In genomic region chr1:27416387-27417111, GRCh38 we compare ENCODE assay signal across 8 cellular contexts. TPM values are rescaled to one million over a fixed set of nuclear protein-coding genes. Genes with fewer than 3 reads are reported as not detected.
DNase-seq lines count a peak whose midpoint lies in the region; ATAC-seq and TF ChIP-seq lines count a peak whose summit lies in the region.

No MANE protein-coding gene starts in this region.

- no peaks in the 10 kb centered on the region for H3K27me3 Mint-ChIP-seq in activated CD8-positive, alpha-beta memory T cell treated with anti-CD3 and anti-CD28 coated beads, Interleukin-2, amount 10 ng/mL, durations not matched to agents 7 days and 5 days

- TF ChIP-seq CTCF in MM.1S (IDR thresholded peaks at IDR 0.05; ENCODE audit: low read length), result peak; percentile 84
- peak; percentile 78 for TF ChIP-seq CTCF in cardiac fibroblast (IDR thresholded peaks at IDR 0.05; ENCODE audit: low read depth, low read length)
- peak; percentile 63 for TF ChIP-seq CTCF in lower lobe of right lung (IDR thresholded peaks at IDR 0.05)

- peaks cover 40% of the 10 kb centered on the region for H3K79me2 ChIP-seq in MM.1S (ENCODE audit: low read length)

- CTCF ChIA-PET in activated CD8-positive, alpha-beta memory T cell treated with anti-CD3 and anti-CD28 coated beads, Interleukin-2, amount 10 ng/mL, durations not matched to agents 7 days and 5 days (lab: Charles Lee), result interaction anchor here (0.7 to 2.5 kb wide), 30 partner anchors 9 to 357 kb away, joined by 3 to 10 read pairs (median 4); partner anchors contain the start of genes AHDC1, STX12 and WASF2

- no peak overlapping the region for H3K4me2 ChIP-seq in MM.1S (ENCODE audit: low read depth, low read length)

- no peak overlapping the region for H3K4me3 Mint-ChIP-seq in activated CD8-positive, alpha-beta memory T cell treated with anti-CD3 and anti-CD28 coated beads, Interleukin-2, amount 10 ng/mL, durations not matched to agents 7 days and 5 days

- H3K27ac Mint-ChIP-seq in activated CD8-positive, alpha-beta memory T cell treated with anti-CD3 and anti-CD28 coated beads, Interleukin-2, amount 10 ng/mL, durations not matched to agents 7 days and 5 days, result peak overlapping the region; percentile 44

- no peak overlapping the region for H2AFZ ChIP-seq in MM.1S (ENCODE audit: low read length)

- H3K36me3 ChIP-seq in MM.1S (replicated peaks; ENCODE audit: insufficient read depth, low read length), result no peaks in the 10 kb centered on the region; the same call in 1 of the 2 replicates
- peaks cover 76% of the 10 kb centered on the region for H3K36me3 ChIP-seq in lower lobe of right lung

- intact Hi-C loops in lower lobe of right lung (cut with DNase I), result no loop called here

- no peaks in the 10 kb centered on the region for H4K20me1 ChIP-seq in MM.1S (ENCODE audit: insufficient read depth, low read length)

- DNase-seq in activated CD8-positive, alpha-beta memory T cell treated with anti-CD3 and anti-CD28 coated beads, Interleukin-2, amount 10 ng/mL, durations not matched to agents 7 days and 5 days, result peak; percentile 78
- DNase-seq in activated CD8-positive, alpha-beta memory T cell treated with anti-CD3 and anti-CD28 coated beads for 24 hours, result no peak
- peak; percentile 74 for DNase-seq in MM.1S
- peak in 3 of 5 donors; percentile 25 to 71 (median 50) for DNase-seq in T-helper 1 cell
- peak; percentile 82 for DNase-seq in cardiac fibroblast (ENCODE audit: low read depth in 2 of 2)
- DNase-seq in lower lobe of right lung, result no peak
- peak in 21 of 49 donors; percentile 14 to 64 (median 28) for DNase-seq in substantia nigra (lab: John Stamatoyannopoulos, UW)
- DNase-seq in T-helper 9 cell, result no peak

- H3K27ac ChIP-seq in MM.1S (ENCODE audit: low read length) (no peak overlapping the region), lower lobe of right lung (no peak overlapping the region), substantia nigra (ENCODE audit: low read depth, low read length, poor library complexity, severe bottlenecking) (peak overlapping the region; percentile 19)

- H3K27me3 ChIP-seq in MM.1S (replicated peaks; ENCODE audit: insufficient read depth, low read length), result no peaks in the 10 kb centered on the region
- no peaks in the 10 kb centered on the region for H3K27me3 ChIP-seq in lower lobe of right lung (ENCODE audit: low read depth)

- H3K4me1 Mint-ChIP-seq in activated CD8-positive, alpha-beta memory T cell treated with anti-CD3 and anti-CD28 coated beads, Interleukin-2, amount 10 ng/mL, durations not matched to agents 7 days and 5 days, result peaks cover 43% of the 10 kb centered on the region

- no peaks in the 10 kb centered on the region for H3K9me3 Mint-ChIP-seq in activated CD8-positive, alpha-beta memory T cell treated with anti-CD3 and anti-CD28 coated beads, Interleukin-2, amount 10 ng/mL, durations not matched to agents 7 days and 5 days (ENCODE audit: low read depth)

- ATAC-seq in activated CD8-positive, alpha-beta memory T cell treated with anti-CD3 and anti-CD28 coated beads, Interleukin-2, amount 10 ng/mL, durations not matched to agents 7 days and 5 days, result peak; percentile 57
- ATAC-seq in lower lobe of right lung, result peak; percentile 46 to 63

- peaks cover 49% of the 10 kb centered on the region for H3K36me3 Mint-ChIP-seq in activated CD8-positive, alpha-beta memory T cell treated with anti-CD3 and anti-CD28 coated beads, Interleukin-2, amount 10 ng/mL, durations not matched to agents 7 days and 5 days

- H3F3A ChIP-seq in MM.1S (ENCODE audit: insufficient read depth, low read length), result 0 out of 2 replicates have a peak, but pooled peaks cover 9% of the 10 kb centered on the region

- H3K4me3 ChIP-seq in MM.1S (ENCODE audit: low read length) (no peak overlapping the region), cardiac fibroblast (replicated peaks in 1 of 2; ENCODE audit: low read depth in 2 of 2, low read length in 2 of 2) (no peak overlapping the region), lower lobe of right lung (no peak overlapping the region)

- H3K4me1 ChIP-seq in MM.1S (ENCODE audit: low read length) (peaks cover 21% of the 10 kb centered on the region), lower lobe of right lung (peaks cover 58% of the 10 kb centered on the region)

- no peak overlapping the region for H3K9ac ChIP-seq in MM.1S (ENCODE audit: low read length)

- no peaks in the 10 kb centered on the region for H3K9me2 ChIP-seq in MM.1S (replicated peaks; ENCODE audit: insufficient read depth, low read length)

- H3K9me3 ChIP-seq in MM.1S (replicated peaks; ENCODE audit: insufficient read depth, low read length), result no peaks in the 10 kb centered on the region
- no peaks in the 10 kb centered on the region for H3K9me3 ChIP-seq in lower lobe of right lung

RNA-seq across cellular contexts. Expression of gene GPR3, which starts 24.1 kb away (rescaled TPM):
- under 1 TPM; 0.44 to 0.49 TPM for total RNA-seq in activated CD8-positive, alpha-beta memory T cell treated with anti-CD3 and anti-CD28 coated beads, Interleukin-2, amount 10 ng/mL, durations not matched to agents 7 days and 5 days
- 0.18 TPM for total RNA-seq in lower lobe of right lung

RNA-seq across cellular contexts. Expression of gene CD164L2, which starts 33.4 kb away (rescaled TPM):
- total RNA-seq in activated CD8-positive, alpha-beta memory T cell treated with anti-CD3 and anti-CD28 coated beads, Interleukin-2, amount 10 ng/mL, durations not matched to agents 7 days and 5 days, result not detected
- 6.8 TPM for total RNA-seq in lower lobe of right lung

RNA-seq across cellular contexts. Expression of gene FCN3, which starts 41.9 kb away (rescaled TPM):
- total RNA-seq in activated CD8-positive, alpha-beta memory T cell treated with anti-CD3 and anti-CD28 coated beads, Interleukin-2, amount 10 ng/mL, durations not matched to agents 7 days and 5 days, result not detected
- total RNA-seq in lower lobe of right lung, result 1,125 TPM

RNA-seq across cellular contexts. Expression of gene MAP3K6, which starts 49.8 kb away (rescaled TPM):
- 10 to 100 TPM in 1 of 2 experiments, 1 to 10 TPM in 1; 7.4 to 10.6 TPM for total RNA-seq in activated CD8-positive, alpha-beta memory T cell treated with anti-CD3 and anti-CD28 coated beads, Interleukin-2, amount 10 ng/mL, durations not matched to agents 7 days and 5 days
- total RNA-seq in lower lobe of right lung, result 117 TPM

Comparison
In these comparisons a context has a peak if more than half of its experiments do, and no peak if none do; other contexts are left out.
1. DNase-seq: peak in activated CD8-positive, alpha-beta memory T cell treated with anti-CD3 and anti-CD28 coated beads, Interleukin-2, amount 10 ng/mL, durations not matched to agents 7 days and 5 days (single experiment), MM.1S (single experiment), T-helper 1 cell (3 of 5) and cardiac fibroblast (2 of 2); none in activated CD8-positive, alpha-beta memory T cell treated with anti-CD3 and anti-CD28 coated beads for 24 hours (single experiment), lower lobe of right lung (single experiment) and T-helper 9 cell (single experiment).
2. RNA of gene FCN3, which starts 41.9 kb away (total RNA-seq): 1,125 TPM in lower lobe of right lung (single experiment); not detected in activated CD8-positive, alpha-beta memory T cell treated with anti-CD3 and anti-CD28 coated beads, Interleukin-2, amount 10 ng/mL, durations not matched to agents 7 days and 5 days; every median in the first group is over 1,000 times any median in the second.
3. Peak in every context shown above with its lines, with median percentiles within 50 percentile points of each other: CTCF ChIP-seq.